In genomic region chr1:213070399-213070798, GRCh38 we compare ENCODE assay signal across 8 cellular contexts. TPM values are rescaled to one million over a fixed set of nuclear protein-coding genes. Genes with fewer than 3 reads are reported as not detected.
DNase-seq lines count a peak whose midpoint lies in the region; ATAC-seq and TF ChIP-seq lines count a peak whose summit lies in the region.

No MANE protein-coding gene starts in this region.

- WGBS in testis, 2 donors: 57 to 75% methylated on average over 2 of the region's 2 CpGs

- no peaks in the 10 kb centered on the region for H3K9me3 ChIP-seq in testis

- TF ChIP-seq POLR2A in erythroblast (IDR thresholded peaks at IDR 0.05; ENCODE audit: low read length): no peak
- TF ChIP-seq POLR2A in testis (IDR thresholded peaks at IDR 0.05): no peak

- H3K4me1 ChIP-seq in testis: no peaks in the 10 kb centered on the region

- H3K4me3 ChIP-seq in testis: no peak overlapping the region

- peak; percentile 93 for ATAC-seq in GM19395 (IDR thresholded peaks at IDR 0.05; ENCODE audit: unreplicated experiment)
- ATAC-seq in HG03175 (IDR thresholded peaks at IDR 0.05; ENCODE audit: unreplicated experiment): peak; percentile 95

- no peak for TF ChIP-seq CTCF in testis (IDR thresholded peaks at IDR 0.05)

- H3K27ac ChIP-seq in testis: no peak overlapping the region

- DNase-seq in G401 (ENCODE audit: low spot score) (peak; percentile 2), OCI-M1 (lab: John Stamatoyannopoulos, UW) (peak; percentile 97), erythroblast (lab: John Stamatoyannopoulos, UW) (peak; percentile 81 to 83), testis (peak; percentile 31), head of caudate nucleus (no peak)
- DNase-seq in activated CD8-positive, alpha-beta memory T cell treated with anti-CD3 and anti-CD28 coated beads for 24 hours: no peak

- no peaks in the 10 kb centered on the region for H3K27me3 ChIP-seq in testis

- intact Hi-C loops in testis (cut with DNase I; ENCODE audit: low total_unique reads) (no loop called here), head of caudate nucleus (cut with DNase I) (no loop called here)

- no peaks in the 10 kb centered on the region for H3K36me3 ChIP-seq in testis (ENCODE audit: low read depth, missing control alignments)

- in situ Hi-C loops in G401 (cut with HindIII; ENCODE audit: low sequenced_read_pairs): no loop called here

RNA-seq across cellular contexts. Expression of gene RPS6KC1, which starts 19.4 kb away (rescaled TPM):
- 13.8 and 25.6 TPM in 2 replicates for total RNA-seq in G401 (2014; rRNA removed; shearing (Covaris generic))
- total RNA-seq in testis: 10 to 100 TPM; 55.5 to 60.2 TPM
- 32.2 TPM for polyA plus RNA-seq in testis (ENCODE audit: insufficient read depth, low read depth, low replicate concordance)

RNA-seq across cellular contexts. Expression of gene ANGEL2, which starts 54.7 kb away (rescaled TPM):
- 41.8 and 47.8 TPM in 2 replicates for total RNA-seq in G401 (2014; rRNA removed; shearing (Covaris generic))
- total RNA-seq in testis: 10 to 100 TPM; 49.1 to 63.1 TPM
- 20.3 TPM for polyA plus RNA-seq in testis (ENCODE audit: insufficient read depth, low read depth, low replicate concordance)

Comparison
In these comparisons a context has a peak if more than half of its experiments do, and no peak if none do; other contexts are left out.
1. DNase-seq: peak in G401 (single experiment), OCI-M1 (single experiment), erythroblast (2 of 2) and testis (single experiment); none in head of caudate nucleus (0 of 42) and activated CD8-positive, alpha-beta memory T cell treated with anti-CD3 and anti-CD28 coated beads for 24 hours (single experiment).